In genomic region chr2:197431858-197432257, GRCh38 we compare ENCODE assay signal across 10 cellular contexts. TPM values are rescaled to one million over a fixed set of nuclear protein-coding genes. Genes with fewer than 3 reads are reported as not detected.
DNase-seq lines count a peak whose midpoint lies in the region; ATAC-seq and TF ChIP-seq lines count a peak whose summit lies in the region.
"Had no signal": no experiment of that assay in that cellular context is flagged by ENCODE, and none has a peak within 500 bp of the region (broad histone marks: within the 10 kb centered on the region; RNA-seq: fewer than 3 reads in every experiment).

No MANE protein-coding gene starts in this region.

- H3K4me1 Mint-ChIP-seq in dendritic cell treated with granulocyte-macrophage colony-stimulating factor and Interleukin-4, amounts not matched to agents 40 ng/mL and 50 ng/mL, for 4 days (ENCODE audit: low read depth) = peaks cover 54% of the 10 kb centered on the region

- no peak overlapping the region for H2BK12ac ChIP-seq in trophoblast cell (ENCODE audit: low read length)

- H4K91ac ChIP-seq in trophoblast cell (ENCODE audit: low read depth, low read length) = no peak overlapping the region

- H2BK5ac ChIP-seq in trophoblast cell (ENCODE audit: low read depth, low read length, poor library complexity) = no peak overlapping the region

- H3K4me3 ChIP-seq in GM08714 (ENCODE audit: low read length) (peak overlapping the region; percentile 1), OCI-LY1 (ENCODE audit: low read depth, low read length, poor library complexity, severe bottlenecking) (peak overlapping the region; percentile 93), trophoblast cell (ENCODE audit: low read depth, low read length) (no peak overlapping the region)

- H3K23ac ChIP-seq in trophoblast cell (ENCODE audit: low read length) = no peak overlapping the region

- no peak overlapping the region for H2AK5ac ChIP-seq in trophoblast cell (ENCODE audit: low read length)

- no peak overlapping the region for H4K8ac ChIP-seq in trophoblast cell (ENCODE audit: low read depth, low read length)

- no CpG with 5 or more reads among the region's 6 CpGs for WGBS in trophoblast cell (ENCODE audit: extremely low coverage, insufficient coverage, insufficient read length)

- H3K27ac ChIP-seq in OCI-LY1 (ENCODE audit: low read depth, low read length, poor library complexity, severe bottlenecking) (peak overlapping the region; percentile 11), trophoblast cell (ENCODE audit: low read depth, low read length) (no peak overlapping the region)

- H3K14ac ChIP-seq in trophoblast cell (ENCODE audit: low read length) = no peak overlapping the region

- H3K4me2 ChIP-seq in OCI-LY1 (ENCODE audit: low read length) (peak overlapping the region; percentile 100), trophoblast cell (ENCODE audit: low read length) (no peak overlapping the region)

- peak overlapping the region; percentile 94 for H3K4ac ChIP-seq in trophoblast cell (ENCODE audit: low read depth, low read length)

- intact Hi-C loops in dendritic cell treated with granulocyte-macrophage colony-stimulating factor and Interleukin-4, amounts not matched to agents 40 ng/mL and 50 ng/mL, for 4 days (cut with micrococcal nuclease) = no loop called here
- intact Hi-C loops in left colon (cut with DNase I, micrococcal nuclease) = no loop called here

- no peak for TF ChIP-seq CTCF in OCI-LY1 (IDR thresholded peaks at IDR 0.05; ENCODE audit: low read length)

- H4K20me1 ChIP-seq in OCI-LY1 (ENCODE audit: insufficient read depth, low read length) = no peaks in the 10 kb centered on the region; the same call in 1 of the 2 replicates

- H3F3A ChIP-seq in OCI-LY1 (ENCODE audit: insufficient read depth, low read length) = no peaks in the 10 kb centered on the region

- ATAC-seq in left colon = no peak

- no peaks in the 10 kb centered on the region for H3K9me2 ChIP-seq in OCI-LY1 (ENCODE audit: low read depth, low read length)

- no peaks in the 10 kb centered on the region for H3K27me3 ChIP-seq in OCI-LY1 (ENCODE audit: insufficient read depth, low read length)
- no peaks in the 10 kb centered on the region for H3K27me3 ChIP-seq in trophoblast cell (ENCODE audit: insufficient read depth, low read length)

- H3K9ac ChIP-seq in OCI-LY1 (ENCODE audit: low read length) (peak overlapping the region; percentile 97), trophoblast cell (ENCODE audit: low read length) (no peak overlapping the region)

- peaks cover 10% of the 10 kb centered on the region for H3K79me1 ChIP-seq in trophoblast cell (ENCODE audit: low read length)

- H3K36me3 ChIP-seq in OCI-LY1 (ENCODE audit: insufficient read depth, low read length) (peaks cover 17% of the 10 kb centered on the region; the same call in 1 of the 2 replicates), trophoblast cell (ENCODE audit: control insufficient read depth in 1 of 2, insufficient read depth in 2 of 2, low read length in 2 of 2) (peaks cover 2 to 8% of the 10 kb centered on the region in 2 experiments)

- H3K36me3 Mint-ChIP-seq in dendritic cell treated with granulocyte-macrophage colony-stimulating factor and Interleukin-4, amounts not matched to agents 40 ng/mL and 50 ng/mL, for 4 days (ENCODE audit: low read depth) = peaks cover 52% of the 10 kb centered on the region

- H3K4me3 Mint-ChIP-seq in dendritic cell treated with granulocyte-macrophage colony-stimulating factor and Interleukin-4, amounts not matched to agents 40 ng/mL and 50 ng/mL, for 4 days = peak overlapping the region; percentile 34

- DNase-seq in trophoblast cell (no peak), COLO668 (lab: John Stamatoyannopoulos, UW; ENCODE audit: unreplicated experiment) (no peak), left colon (no peak), DMS53 (lab: John Stamatoyannopoulos, UW) (no peak)
- DNase-seq: central memory CD4-positive, alpha-beta T cell; NCI-H1930; stimulated activated CD4-positive, alpha-beta T cell treated with anti-CD3 and anti-CD28 coated beads, Interleukin-12 subunit alpha, Interleukin-12 subunit beta, amount 100 ng/mL, for 4 hours had no signal

- H2BK120ac ChIP-seq in trophoblast cell (ENCODE audit: insufficient read depth, low read length, poor library complexity) = no peak overlapping the region

- no peaks in the 10 kb centered on the region for H3K9me3 ChIP-seq in OCI-LY1 (ENCODE audit: low read length)
- no peaks in the 10 kb centered on the region for H3K9me3 ChIP-seq in trophoblast cell (ENCODE audit: insufficient read depth, low read depth, low read length)

- no peaks in the 10 kb centered on the region for H3K9me3 Mint-ChIP-seq in dendritic cell treated with granulocyte-macrophage colony-stimulating factor and Interleukin-4, amounts not matched to agents 40 ng/mL and 50 ng/mL, for 4 days

- H3K4me1 ChIP-seq in OCI-LY1 (ENCODE audit: insufficient read depth, low read length, severe bottlenecking) = peaks cover 74% of the 10 kb centered on the region
- H3K4me1 ChIP-seq in trophoblast cell (ENCODE audit: control insufficient read depth in 1 of 2, insufficient read depth in 2 of 2, low read length in 2 of 2) = peaks cover 5% of the 10 kb centered on the region in 2 experiments

- no peak overlapping the region for H3K18ac ChIP-seq in trophoblast cell (ENCODE audit: low read length)

- no peak overlapping the region for H4K12ac ChIP-seq in trophoblast cell (ENCODE audit: low read depth, low read length)

- peak overlapping the region; percentile 79 for H3K27ac Mint-ChIP-seq in dendritic cell treated with granulocyte-macrophage colony-stimulating factor and Interleukin-4, amounts not matched to agents 40 ng/mL and 50 ng/mL, for 4 days

- H3K79me2 ChIP-seq in OCI-LY1 (ENCODE audit: insufficient read depth, low read length) (peaks cover 79% of the 10 kb centered on the region), trophoblast cell (ENCODE audit: control insufficient read depth, insufficient read depth, low read length, poor library complexity) (peaks cover 37% of the 10 kb centered on the region)

- H3K27me3 Mint-ChIP-seq in dendritic cell treated with granulocyte-macrophage colony-stimulating factor and Interleukin-4, amounts not matched to agents 40 ng/mL and 50 ng/mL, for 4 days = no peaks in the 10 kb centered on the region

- H2AFZ ChIP-seq in OCI-LY1 (ENCODE audit: low read length) (no peak overlapping the region), trophoblast cell (ENCODE audit: insufficient read depth, low read length, poor library complexity) (no peak overlapping the region)

RNA-seq across cellular contexts. Expression of gene SF3B1, which starts 3.0 kb away (rescaled TPM):
- polyA plus RNA-seq in trophoblast cell (2013) = 250 and 256 TPM in 2 replicates
- 100 to 1,000 TPM; 193 to 201 TPM for total RNA-seq in left colon

RNA-seq across cellular contexts. Expression of gene COQ10B, which starts 21.5 kb away (rescaled TPM):
- polyA plus RNA-seq in trophoblast cell (2013) = 26.1 and 26.3 TPM in 2 replicates
- 10 to 100 TPM; 29.2 to 32.4 TPM for total RNA-seq in left colon
